In genomic region chr11:2265396-2265795, GRCh38 we compare ENCODE assay signal across 9 cellular contexts. TPM values are rescaled to one million over a fixed set of nuclear protein-coding genes. Genes with fewer than 3 reads are reported as not detected.
DNase-seq lines count a peak whose midpoint lies in the region; ATAC-seq and TF ChIP-seq lines count a peak whose summit lies in the region.
"Had no signal": no experiment of that assay in that cellular context is flagged by ENCODE, and none has a peak within 500 bp of the region (broad histone marks: within the 10 kb centered on the region; RNA-seq: fewer than 3 reads in every experiment).

No MANE protein-coding gene starts in this region.

- peaks cover 0 to 8% (median 2%) of the 10 kb centered on the region in 3 donors for H3K27me3 Mint-ChIP-seq in CD14-positive monocyte (ENCODE audit: low read depth in 3 of 3)

- no peak overlapping the region for H2BK120ac ChIP-seq in mesendoderm (ENCODE audit: low read depth, low read length)

- H3K79me2 ChIP-seq in mesendoderm (ENCODE audit: control insufficient read depth, insufficient read depth, low read length), result no peaks in the 10 kb centered on the region

- no peak overlapping the region for H3K27ac ChIP-seq in mesendoderm (ENCODE audit: low read depth, low read length)

- H3K9me3 Mint-ChIP-seq in CD14-positive monocyte, result peaks cover 0 to under 1% (median under 1%) of the 10 kb centered on the region in 7 donors

- DNase-seq in CD14-positive monocyte (ENCODE audit: low spot score), result peak; percentile 77
- DNase-seq in SIG-M5 (lab: John Stamatoyannopoulos, UW), result peak; percentile 64
- DNase-seq in lower leg skin (ENCODE audit: low spot score in 2 of 2), result peak; percentile 14 to 77
- no peak for DNase-seq in A172 (ENCODE audit: low spot score)
- DNase-seq in mesendoderm, result no peak
- no peak for DNase-seq in stimulated activated naive CD4-positive, alpha-beta T cell (lab: John Stamatoyannopoulos, UW)

- no peak overlapping the region for H3K4ac ChIP-seq in mesendoderm (ENCODE audit: low read depth, low read length)

- no peak overlapping the region for H3K4me2 ChIP-seq in mesendoderm (ENCODE audit: low read length)

- no peak overlapping the region for H3K56ac ChIP-seq in mesendoderm (ENCODE audit: low read length)

- H3K4me3 ChIP-seq in lower leg skin (ENCODE audit: low read depth, poor library complexity, severe bottlenecking), result no peak overlapping the region
- no peak overlapping the region for H3K4me3 ChIP-seq in mesendoderm (ENCODE audit: low read length)

- no peak overlapping the region for H2BK15ac ChIP-seq in mesendoderm (replicated peaks; ENCODE audit: low read depth)

- ATAC-seq in GM21367 (IDR thresholded peaks at IDR 0.05; ENCODE audit: unreplicated experiment) (peak; percentile 48), GM18873 (IDR thresholded peaks at IDR 0.05; ENCODE audit: low FRiP score, unreplicated experiment) (no peak)

- peaks cover 35% of the 10 kb centered on the region for H3K4me1 Mint-ChIP-seq in CD14-positive monocyte

- H4K5ac ChIP-seq in mesendoderm (ENCODE audit: low read length), result no peak overlapping the region

- H3K9ac ChIP-seq in mesendoderm (ENCODE audit: low read length), result no peak overlapping the region

- TF ChIP-seq CTCF in CD14-positive monocyte (IDR thresholded peaks at IDR 0.05) (no peak), lower leg skin (IDR thresholded peaks at IDR 0.05) (no peak)

- no peaks in the 10 kb centered on the region for H3K36me3 ChIP-seq in mesendoderm (ENCODE audit: control insufficient read depth, insufficient read depth, low read length)

- H3K79me1 ChIP-seq in mesendoderm (ENCODE audit: low read length), result no peaks in the 10 kb centered on the region

- no peak overlapping the region for H3K23ac ChIP-seq in mesendoderm (ENCODE audit: low read length)

- H3K18ac ChIP-seq in mesendoderm (ENCODE audit: low read length), result no peak overlapping the region

- intact Hi-C loops in CD14-positive monocyte (cut with micrococcal nuclease), result loop anchor here (5.0 kb wide), 2 partner anchors 37 to 137 kb away; partner anchors contain the start of genes TSSC4 (in 2 of the 2), C11orf21 (in 1 of the 2) and TSPAN32 (in 1 of the 2)
- intact Hi-C loops in lower leg skin (cut with DNase I; ENCODE audit: low total_unique reads), result no loop called here

- WGBS in lower leg skin, 2 donors, result 15 to 43% methylated on average over 2 of the region's 2 CpGs
- WGBS in mesendoderm (ENCODE audit: extremely low coverage, insufficient coverage, low lambda C conversion rate), result no CpG with 5 or more reads among the region's 2 CpGs

- peak overlapping the region; percentile 74 to 83 for H3K4me3 Mint-ChIP-seq in CD14-positive monocyte

- H3K27ac Mint-ChIP-seq in CD14-positive monocyte, result peak overlapping the region; percentile 90 to 97 (median 95)

- H3K36me3 Mint-ChIP-seq in CD14-positive monocyte, result peaks cover 3 to 6% of the 10 kb centered on the region in 2 donors

- peaks cover 12% of the 10 kb centered on the region for H3K27me3 ChIP-seq in mesendoderm (ENCODE audit: insufficient read depth, low read length, poor library complexity)

- no peak overlapping the region for H4K8ac ChIP-seq in mesendoderm (ENCODE audit: low read depth, low read length)

- no peak overlapping the region for H2AK5ac ChIP-seq in mesendoderm (ENCODE audit: low read length)

- no peaks in the 10 kb centered on the region for H3K4me1 ChIP-seq in mesendoderm (ENCODE audit: control insufficient read depth, low read depth, low read length)

- no peak overlapping the region for H2BK5ac ChIP-seq in mesendoderm (ENCODE audit: low read length)

- TF ChIP-seq POLR2A in lower leg skin (IDR thresholded peaks at IDR 0.05), result no peak

RNA-seq across cellular contexts. Expression of gene ASCL2, which starts 5.0 kb away (rescaled TPM):
- polyA plus RNA-seq in CD14-positive monocyte, result 10 to 100 TPM in 1 of 2 donors, 1 to 10 TPM in 1; 8.3 to 11.4 TPM
- 10 to 100 TPM; 21.9 to 43.6 (median 29.3) TPM for total RNA-seq in lower leg skin
- not detected in 2 replicates for total RNA-seq in A172 (2014; rRNA removed; shearing (Covaris generic))
- polyA plus RNA-seq in mesendoderm (2013, experiment 1 of 2), result 0.10 TPM
- 0.17 TPM for polyA plus RNA-seq in mesendoderm (2013, experiment 2 of 2)
- total RNA-seq: M059J had no signal

RNA-seq across cellular contexts. Expression of gene C11orf21, which starts 36.3 kb away (rescaled TPM):
- 10 to 100 TPM; 10.8 to 13.1 TPM for polyA plus RNA-seq in CD14-positive monocyte
- 1 to 10 TPM in 1 of 4 donors, under 1 TPM in 3; 0.42 to 1.4 (median 0.65) TPM for total RNA-seq in lower leg skin
- 2.0 and 2.8 TPM in 2 replicates for total RNA-seq in A172 (2014; rRNA removed; shearing (Covaris generic))
- polyA plus RNA-seq in mesendoderm (2013, experiment 1 of 2), result not detected
- polyA plus RNA-seq in mesendoderm (2013, experiment 2 of 2), result not detected
- total RNA-seq: M059J had no signal

RNA-seq across cellular contexts. Expression of gene TSPAN32, which starts 36.4 kb away (rescaled TPM):
- polyA plus RNA-seq in CD14-positive monocyte, result 10 to 100 TPM; 34.8 to 82.5 TPM
- 1 to 10 TPM in 2 of 4 donors, under 1 TPM in 2; 0.30 to 2.4 (median 1.5) TPM for total RNA-seq in lower leg skin
- total RNA-seq in A172 (2014; rRNA removed; shearing (Covaris generic)), result 13.3 and 16.9 TPM in 2 replicates
- polyA plus RNA-seq in mesendoderm (2013, experiment 1 of 2), result not detected
- not detected for polyA plus RNA-seq in mesendoderm (2013, experiment 2 of 2)

Comparison
In these comparisons a context has a peak if more than half of its experiments do, and no peak if none do; other contexts are left out.
1. DNase-seq: peak in CD14-positive monocyte (single experiment), SIG-M5 (single experiment) and lower leg skin (2 of 2); none in A172 (single experiment), mesendoderm (single experiment) and stimulated activated naive CD4-positive, alpha-beta T cell (0 of 6).
2. RNA of gene ASCL2, which starts 5.0 kb away (total RNA-seq): 21.9 to 43.6 TPM in lower leg skin; not detected in A172; every median in the first group is over 10 times any median in the second.